26 cellular contexts compared by ENCODE assay signal in genomic region chr2:37282746-37283145, GRCh38. TPM values are rescaled to one million over a fixed set of nuclear protein-coding genes. Genes with fewer than 3 reads are reported as not detected.
A peak's percentile ranks its signal among the peaks of the same experiment; 100 is the strongest.
DNase-seq lines count a peak whose midpoint lies in the region; ATAC-seq, FAIRE-seq and TF ChIP-seq lines count a peak whose summit lies in the region.
"Had no signal": no experiment of that assay in that cellular context is flagged by ENCODE, and none has a peak within 500 bp of the region (broad histone marks: within the 10 kb centered on the region; RNA-seq: fewer than 3 reads in every experiment).

No MANE protein-coding gene starts in this region.

- TF ChIP-seq RAD21 in A549 (conservative IDR thresholded peaks at IDR 0.05 in 1 of 2, IDR thresholded peaks at IDR 0.05 in 1 of 2) (no peak), GM12878 (IDR thresholded peaks at IDR 0.05; ENCODE audit: insufficient read depth, low read depth, low read length) (no peak)

- no peak overlapping the region for H3K27ac ChIP-seq in A549
- no peak overlapping the region for H3K27ac ChIP-seq in GM12878 (ENCODE audit: control insufficient read depth, insufficient read depth)
- no peak overlapping the region for H3K27ac ChIP-seq in naive thymus-derived CD4-positive, alpha-beta T cell (ENCODE audit: low read depth, low read length)
- H3K27ac ChIP-seq: heart right ventricle, pancreas, right lobe of liver had no signal

- H3K9me3 ChIP-seq in A549 (no peaks in the 10 kb centered on the region), GM12878 (replicated peaks; ENCODE audit: control insufficient read depth, insufficient read depth, low read length) (no peaks in the 10 kb centered on the region; the same call in 2 of the 3 replicates)
- no peaks in the 10 kb centered on the region for H3K9me3 ChIP-seq in naive thymus-derived CD4-positive, alpha-beta T cell (ENCODE audit: control insufficient read depth in 2 of 3, low read length in 3 of 3)
- H3K9me3 ChIP-seq: heart right ventricle, pancreas, right lobe of liver had no signal

- peak; percentile 63 for FAIRE-seq in A549 (lab: Jason Lieb, UNC)
- peak; percentile 13 for FAIRE-seq in GM12878 (lab: Jason Lieb, UNC)
- FAIRE-seq: A204.1, kidney, pancreas, RCC 7860 had no signal

- no peaks in the 10 kb centered on the region for H3K27me3 Mint-ChIP-seq in glutamatergic neuron (ENCODE audit: unreplicated experiment)
- no peaks in the 10 kb centered on the region for H3K27me3 Mint-ChIP-seq in naive thymus-derived CD4-positive, alpha-beta T cell
- H3K27me3 Mint-ChIP-seq: activated CD8-positive, alpha-beta T cell treated with anti-CD3 and anti-CD28 coated beads for 36 hours; activated T-cell treated with anti-CD3 and anti-CD28 coated beads, Interleukin-2, amount 50 U/mL, for 24 hours; CD4-positive, CD25-positive, alpha-beta regulatory T cell; effector memory CD8-positive, alpha-beta T cell; naive thymus-derived CD8-positive, alpha-beta T cell had no signal

- H3K79me2 ChIP-seq in GM12878 (ENCODE audit: control insufficient read depth, insufficient read depth, low read length), result no peaks in the 10 kb centered on the region

- no peaks in the 10 kb centered on the region for H3K36me3 Mint-ChIP-seq in glutamatergic neuron (ENCODE audit: unreplicated experiment)
- H3K36me3 Mint-ChIP-seq in naive thymus-derived CD4-positive, alpha-beta T cell, result peaks cover 0 to 25% (median 13%) of the 10 kb centered on the region in 5 donors

- no TSS peak for BruUV-seq in GM12878 (replicated peaks; lab: Mats Ljungman, UMichigan)

- no peaks in the 10 kb centered on the region for H3K9me3 Mint-ChIP-seq in glutamatergic neuron (ENCODE audit: unreplicated experiment)
- no peaks in the 10 kb centered on the region for H3K9me3 Mint-ChIP-seq in naive thymus-derived CD4-positive, alpha-beta T cell
- H3K9me3 Mint-ChIP-seq: activated CD8-positive, alpha-beta T cell treated with anti-CD3 and anti-CD28 coated beads for 36 hours; activated T-cell treated with anti-CD3 and anti-CD28 coated beads, Interleukin-2, amount 50 U/mL, for 24 hours; CD4-positive, CD25-positive, alpha-beta regulatory T cell; effector memory CD8-positive, alpha-beta T cell; naive thymus-derived CD8-positive, alpha-beta T cell; stimulated activated effector memory CD8-positive, alpha-beta T cell treated with anti-CD3 and anti-CD28 coated beads, Interleukin-12 subunit alpha, Interleukin-12 subunit beta, amount 100 ng/mL, for 72 hours had no signal

- RAD21 ChIA-PET in GM12878 (lab: Charles Lee; ENCODE audit: unreplicated experiment), result interaction anchor here (1.5 kb wide), 1 partner anchor 114 kb away, joined by 5 read pairs; no protein-coding TSS in a partner anchor

- no peaks in the 10 kb centered on the region for H4K20me1 ChIP-seq in GM12878 (ENCODE audit: control insufficient read depth, insufficient read depth)

- no peaks in the 10 kb centered on the region; a peak in 1 of 4 replicates for H3K36me3 ChIP-seq in GM12878 (ENCODE audit: control insufficient read depth in 2 of 2, insufficient read depth in 2 of 2, low read length in 1 of 2)
- H3K36me3 ChIP-seq in naive thymus-derived CD4-positive, alpha-beta T cell (ENCODE audit: control insufficient read depth in 2 of 3, insufficient read depth in 3 of 3, low read length in 3 of 3), result peaks cover 4 to 26% (median 6%) of the 10 kb centered on the region in 3 experiments

- TF ChIP-seq POLR2A in A549 (IDR thresholded peaks at IDR 0.05; ENCODE audit: low read length), result no peak
- no peak for TF ChIP-seq POLR2A in GM12878 (IDR thresholded peaks at IDR 0.05; ENCODE audit: low read depth, low read length)

- POLR2A ChIA-PET in A549 (lab: Yijun Ruan, JAX), result no interaction called here
- POLR2A ChIA-PET in GM12878 (lab: Charles Lee), result no interaction called here
- POLR2A ChIA-PET in naive thymus-derived CD4-positive, alpha-beta T cell (lab: Charles Lee), result no interaction called here

- CTCF ChIA-PET in A549 (lab: Yijun Ruan, JAX), result interaction anchor here (2.4 kb wide), 1 partner anchor 11 kb away, joined by 8 read pairs; no protein-coding TSS in a partner anchor
- CTCF ChIA-PET in GM12878 (lab: Yijun Ruan, JAX), result interaction anchor here (0.9 kb wide), 1 partner anchor 111 kb away, joined by 3 read pairs; no protein-coding TSS in a partner anchor
- CTCF ChIA-PET in naive thymus-derived CD4-positive, alpha-beta T cell (lab: Charles Lee), result no interaction called here

- H3K9ac ChIP-seq in GM12878 (ENCODE audit: control insufficient read depth, insufficient read depth, low read length), result no peak overlapping the region

- H3K4me1 Mint-ChIP-seq in glutamatergic neuron (ENCODE audit: low read depth, unreplicated experiment), result no peaks in the 10 kb centered on the region
- no peaks in the 10 kb centered on the region for H3K4me1 Mint-ChIP-seq in naive thymus-derived CD4-positive, alpha-beta T cell
- H3K4me1 Mint-ChIP-seq: stimulated activated effector memory CD8-positive, alpha-beta T cell treated with anti-CD3 and anti-CD28 coated beads, Interleukin-12 subunit alpha, Interleukin-12 subunit beta, amount 100 ng/mL, for 72 hours had no signal

- ATAC-seq in A549, result peak in 1 of 2 experiments; percentile 13; a peak in 1 of 6 replicates
- ATAC-seq in GM12878, result no peak
- ATAC-seq in left colon, result no peak
- ATAC-seq in naive thymus-derived CD4-positive, alpha-beta T cell, result no peak
- ATAC-seq: activated CD8-positive, alpha-beta T cell treated with anti-CD3 and anti-CD28 coated beads for 36 hours; effector memory CD8-positive, alpha-beta T cell; heart right ventricle; naive thymus-derived CD8-positive, alpha-beta T cell; pancreas; right lobe of liver; stimulated activated effector memory CD8-positive, alpha-beta T cell treated with anti-CD3 and anti-CD28 coated beads, Interleukin-12 subunit alpha, Interleukin-12 subunit beta, amount 100 ng/mL, for 72 hours had no signal

- DNase-seq in A549 (ENCODE audit: low read depth in 1 of 2, low spot score in 1 of 2), result no peak
- peak; percentile 32 for DNase-seq in HCEC 1CT
- no peak for DNase-seq in GM12878 (ENCODE audit: low read depth, low spot score)
- DNase-seq in glutamatergic neuron, result no peak
- no peak for DNase-seq in left colon
- no peak for DNase-seq in NCI-H510A treated with DMSO at 0.1 percent for 48 hours (lab: John Stamatoyannopoulos, UW)
- no peak for DNase-seq in DMS53 treated with DMSO at 0.1 percent for 48 hours (lab: John Stamatoyannopoulos, UW; ENCODE audit: unreplicated experiment)
- no peak for DNase-seq in naive thymus-derived CD4-positive, alpha-beta T cell
- DNase-seq: activated CD4-positive, CD25-positive, alpha-beta regulatory T cell; activated CD8-positive, alpha-beta T cell treated with anti-CD3 and anti-CD28 coated beads for 36 hours; activated naive CD4-positive, alpha-beta T cell; activated T-cell treated with anti-CD3 and anti-CD28 coated beads, Interleukin-2, amount 50 U/mL, for 24 hours; CD4-positive, CD25-positive, alpha-beta regulatory T cell; DMS 273 treated with DMSO at 0.1 percent for 48 hours; effector memory CD8-positive, alpha-beta T cell; heart right ventricle; kidney; naive thymus-derived CD8-positive, alpha-beta T cell; NCI-H1105; NCI-H2029 treated with DMSO at 0.1 percent for 48 hours; NCI-H510A; pancreas; right lobe of liver had no signal

- in situ Hi-C loops in GM12878 (cut with MboI), result no loop called here

- no peak overlapping the region for H3K4me3 ChIP-seq in A549
- H3K4me3 ChIP-seq in GM12878, result no peak overlapping the region
- no peak overlapping the region for H3K4me3 ChIP-seq in naive thymus-derived CD4-positive, alpha-beta T cell (ENCODE audit: low read length)
- H3K4me3 ChIP-seq: heart right ventricle, pancreas, right lobe of liver had no signal

- TF ChIP-seq CTCF in A549 (IDR thresholded peaks at IDR 0.05) (no peak), GM12878 (IDR thresholded peaks at IDR 0.05 in 2 of 3, conservative IDR thresholded peaks at IDR 0.05 in 1 of 3; ENCODE audit: control insufficient read depth in 2 of 3, extremely low read depth in 1 of 3, insufficient read depth in 1 of 3, low read depth in 3 of 3, low read length in 3 of 3) (no peak), glutamatergic neuron (IDR thresholded peaks at IDR 0.05; ENCODE audit: partially characterized antibody, unreplicated experiment) (no peak)

- 99% methylated on average over 2 of the region's 2 CpGs for WGBS in A549 (ENCODE audit: missing lambda C conversion rate)
- WGBS in GM12878 (ENCODE audit: insufficient coverage, insufficient replicate concordance, low lambda C conversion rate, missing lambda C conversion rate), result 59% methylated on average over 2 of the region's 2 CpGs

- peak overlapping the region; percentile 7 for H3K27ac Mint-ChIP-seq in glutamatergic neuron (ENCODE audit: unreplicated experiment)
- H3K27ac Mint-ChIP-seq in naive thymus-derived CD4-positive, alpha-beta T cell, result peak overlapping the region in 1 of 9 donors; percentile 5
- H3K27ac Mint-ChIP-seq: activated CD8-positive, alpha-beta T cell treated with anti-CD3 and anti-CD28 coated beads for 36 hours; activated T-cell treated with anti-CD3 and anti-CD28 coated beads, Interleukin-2, amount 50 U/mL, for 24 hours; CD4-positive, CD25-positive, alpha-beta regulatory T cell; stimulated activated effector memory CD8-positive, alpha-beta T cell treated with anti-CD3 and anti-CD28 coated beads, Interleukin-12 subunit alpha, Interleukin-12 subunit beta, amount 100 ng/mL, for 72 hours had no signal

- SMC1A ChIA-PET in GM12878 (lab: Charles Lee; ENCODE audit: uncharacterized antibody, unreplicated experiment), result interaction anchor here (1.1 kb wide), 1 partner anchor 59 kb away, joined by 3 read pairs; no protein-coding TSS in a partner anchor

- intact Hi-C loops in GM12878 (cut with micrococcal nuclease; ENCODE audit: unreplicated experiment) (loop anchor here (1.0 to 10.0 kb wide), 2 partner anchors 114 to 552 kb away; no protein-coding TSS in a partner anchor), left colon (cut with DNase I, micrococcal nuclease) (no loop called here)
- intact Hi-C loops in naive thymus-derived CD4-positive, alpha-beta T cell (cut with micrococcal nuclease), result loop anchor here in 1 of 2 donors (10.0 kb wide), 1 partner anchor 552 kb away; no protein-coding TSS in a partner anchor

- H3K4me2 ChIP-seq in A549, result no peak overlapping the region
- H3K4me2 ChIP-seq in GM12878 (ENCODE audit: control insufficient read depth, insufficient read depth), result no peak overlapping the region

- H3K27me3 ChIP-seq in GM12878 (replicated peaks in 1 of 2; ENCODE audit: control insufficient read depth in 2 of 2, insufficient read depth in 2 of 2, low read length in 1 of 2), result no peaks in the 10 kb centered on the region; a peak in 1 of 4 replicates
- no peaks in the 10 kb centered on the region for H3K27me3 ChIP-seq in naive thymus-derived CD4-positive, alpha-beta T cell (ENCODE audit: control insufficient read depth in 2 of 2, insufficient read depth in 2 of 2, low read length in 2 of 2)
- H3K27me3 ChIP-seq: heart right ventricle, pancreas, right lobe of liver had no signal

- H3K4me3 Mint-ChIP-seq in glutamatergic neuron (ENCODE audit: unreplicated experiment), result no peak overlapping the region
- H3K4me3 Mint-ChIP-seq in naive thymus-derived CD4-positive, alpha-beta T cell, result no peak overlapping the region
- H3K4me3 Mint-ChIP-seq: activated CD8-positive, alpha-beta T cell treated with anti-CD3 and anti-CD28 coated beads for 36 hours; activated T-cell treated with anti-CD3 and anti-CD28 coated beads, Interleukin-2, amount 50 U/mL, for 24 hours; CD4-positive, CD25-positive, alpha-beta regulatory T cell; effector memory CD8-positive, alpha-beta T cell; naive thymus-derived CD8-positive, alpha-beta T cell; stimulated activated effector memory CD8-positive, alpha-beta T cell treated with anti-CD3 and anti-CD28 coated beads, Interleukin-12 subunit alpha, Interleukin-12 subunit beta, amount 100 ng/mL, for 72 hours had no signal

- no peak overlapping the region for H2AFZ ChIP-seq in GM12878 (ENCODE audit: control insufficient read depth, low read depth, low read length)

- H3K4me1 ChIP-seq in A549, result peaks cover 11% of the 10 kb centered on the region; the same call in 2 of the 3 replicates
- no peaks in the 10 kb centered on the region for H3K4me1 ChIP-seq in GM12878 (ENCODE audit: control insufficient read depth, insufficient read depth, low read length)
- H3K4me1 ChIP-seq in naive thymus-derived CD4-positive, alpha-beta T cell (ENCODE audit: control insufficient read depth in 2 of 2, insufficient read depth in 2 of 2, low read length in 2 of 2), result no peaks in the 10 kb centered on the region
- H3K4me1 ChIP-seq: pancreas, right lobe of liver had no signal

- TF ChIP-seq EP300 in A549 (IDR thresholded peaks at IDR 0.05) (no peak), GM12878 (IDR thresholded peaks at IDR 0.05; ENCODE audit: borderline replicate concordance in 1 of 2, control insufficient read depth in 1 of 2, low read depth in 2 of 2, low read length in 2 of 2) (no peak)

RNA-seq across cellular contexts. Expression of gene PRKD3, which starts 41.9 kb away (rescaled TPM):
- 26.9 and 28.9 TPM in 2 replicates for polyA plus RNA-seq in A549 (2011; rRNA removed)
- 5.2 and 6.6 TPM in 2 replicates for polyA plus RNA-seq in A549 (2012; cell fraction: cytosol; rRNA removed)
- polyA plus RNA-seq in A549 (2012; cell fraction: nucleus; rRNA removed), result 3.6 and 5.1 TPM in 2 replicates
- 16.1 to 18.2 TPM (median 16.6 TPM) in 3 replicates for polyA plus RNA-seq in A549 (2017; fragmentation: RNase III; extraction: RNeasy Plus Mini Kit Qiagen cat#74134 plus additional on column Dnase treatment)
- polyA minus RNA-seq in A549 (2011; rRNA and poly(A)+ RNA removed), result 19.1 and 22.3 TPM in 2 replicates
- 38.5 and 48.5 TPM in 2 replicates for total RNA-seq in GM12878 (2013; cell fraction: nucleolus; rRNA removed)
- 9.0 and 11.4 TPM in 2 replicates for total RNA-seq in GM12878 (2014; rRNA removed)
- 12.0 and 13.7 TPM in 2 replicates for total RNA-seq in GM12878 (2014; rRNA removed; fragmentation: Illumina TruSeq; extraction: Trizol)
- 10.4 and 14.9 TPM in 2 replicates for total RNA-seq in GM12878 (2021)
- 6.8 TPM for polyA plus RNA-seq in GM12878 (2011; ENCODE audit: low read depth)
- polyA plus RNA-seq in GM12878 (2011; rRNA removed), result 8.2 and 10.8 TPM in 2 replicates
- 4.5 and 5.0 TPM in 2 replicates for polyA plus RNA-seq in GM12878 (2011; cell fraction: cytosol; rRNA removed)
- polyA plus RNA-seq in GM12878 (2011; cell fraction: nucleus; rRNA removed), result 5.8 and 7.1 TPM in 2 replicates
- polyA plus RNA-seq in GM12878 (2012), result 9.5 and 10.6 TPM in 2 replicates
- polyA plus RNA-seq in GM12878 (2014; fragmentation: Illumina TruSeq; extraction: Trizol), result 11.1 and 14.2 TPM in 2 replicates
- polyA plus RNA-seq in GM12878 (2014; fragmentation: Nextera tagmentation; extraction: Ambion mirVana), result 1 to 10 TPM; 3.3 to 3.7 TPM
- polyA plus RNA-seq in GM12878 (2014; rRNA removed), result 6.1 and 7.5 TPM in 2 replicates
- 1 to 10 TPM; 6.5 to 7.4 TPM for polyA plus RNA-seq in GM12878 (2016; fragmentation: Nextera tagmentation; extraction: Ambion mirVana)
- 11.2 and 11.4 TPM in 2 replicates for polyA minus RNA-seq in GM12878 (2011; rRNA and poly(A)+ RNA removed)
- polyA minus RNA-seq in GM12878 (2011; cell fraction: cytosol; rRNA and poly(A)+ RNA removed), result 5.3 and 7.6 TPM in 2 replicates
- polyA minus RNA-seq in GM12878 (2011; cell fraction: nucleus; rRNA and poly(A)+ RNA removed), result 5.7 and 9.8 TPM in 2 replicates
- 47.9 TPM for total RNA-seq in glutamatergic neuron (ENCODE audit: unreplicated experiment)
- total RNA-seq in left colon, result 10 to 100 TPM; 16.8 to 23.5 TPM
- 10 to 100 TPM; 12.8 to 47.3 (median 46.4) TPM for total RNA-seq in naive thymus-derived CD4-positive, alpha-beta T cell
- 10 to 100 TPM; 31.5 to 37.4 TPM for polyA plus RNA-seq in naive thymus-derived CD4-positive, alpha-beta T cell

RNA-seq across cellular contexts. Expression of gene NDUFAF7, which starts 51.3 kb away (rescaled TPM):
- polyA plus RNA-seq in A549 (2011; rRNA removed) (40.2 and 48.0 TPM in 2 replicates), A549 (2017; fragmentation: RNase III; extraction: RNeasy Plus Mini Kit Qiagen cat#74134 plus additional on column Dnase treatment) (28.8 to 29.3 TPM (median 29.0 TPM) in 3 replicates), GM12878 (2011; rRNA removed) (39.5 and 57.4 TPM in 2 replicates), GM12878 (2014; fragmentation: Illumina TruSeq; extraction: Trizol) (26.6 and 31.2 TPM in 2 replicates), GM12878 (2014; fragmentation: Nextera tagmentation; extraction: Ambion mirVana) (10 to 100 TPM; 18.3 to 25.0 TPM), GM12878 (2014; rRNA removed) (21.2 and 30.0 TPM in 2 replicates), GM12878 (2016; fragmentation: Nextera tagmentation; extraction: Ambion mirVana) (10 to 100 TPM; 23.2 to 23.6 TPM)
- 17.1 and 18.6 TPM in 2 replicates for polyA plus RNA-seq in A549 (2012; cell fraction: cytosol; rRNA removed)
- 21.7 and 31.2 TPM in 2 replicates for polyA plus RNA-seq in A549 (2012; cell fraction: nucleus; rRNA removed)
- polyA minus RNA-seq in A549 (2011; rRNA and poly(A)+ RNA removed), result 19.2 and 21.3 TPM in 2 replicates
- total RNA-seq in GM12878 (2013; cell fraction: nucleolus; rRNA removed), result 50.1 and 55.2 TPM in 2 replicates
- total RNA-seq in GM12878 (2014; rRNA removed) (16.6 and 22.0 TPM in 2 replicates), GM12878 (2014; rRNA removed; fragmentation: Illumina TruSeq; extraction: Trizol) (25.3 and 26.6 TPM in 2 replicates), GM12878 (2021) (17.1 and 21.1 TPM in 2 replicates), glutamatergic neuron (ENCODE audit: unreplicated experiment) (25.1 TPM), left colon (10 to 100 TPM; 11.4 to 12.3 TPM)
- polyA plus RNA-seq in GM12878 (2011; ENCODE audit: low read depth), result 14.5 TPM
- 20.7 and 26.2 TPM in 2 replicates for polyA plus RNA-seq in GM12878 (2011; cell fraction: cytosol; rRNA removed)
- polyA plus RNA-seq in GM12878 (2011; cell fraction: nucleus; rRNA removed), result 61.1 and 71.0 TPM in 2 replicates
- 15.2 and 16.1 TPM in 2 replicates for polyA plus RNA-seq in GM12878 (2012)
- 18.0 and 20.8 TPM in 2 replicates for polyA minus RNA-seq in GM12878 (2011; rRNA and poly(A)+ RNA removed)
- polyA minus RNA-seq in GM12878 (2011; cell fraction: cytosol; rRNA and poly(A)+ RNA removed), result 6.2 and 6.9 TPM in 2 replicates
- polyA minus RNA-seq in GM12878 (2011; cell fraction: nucleus; rRNA and poly(A)+ RNA removed), result 11.5 and 13.9 TPM in 2 replicates
- total RNA-seq in naive thymus-derived CD4-positive, alpha-beta T cell, result 10 to 100 TPM; 21.6 to 38.2 (median 28.5) TPM
- polyA plus RNA-seq in naive thymus-derived CD4-positive, alpha-beta T cell, result 10 to 100 TPM in 1 of 2 donors, 1 to 10 TPM in 1; 9.5 to 11.7 TPM

RNA-seq across cellular contexts. Expression of gene CEBPZ, which starts 51.4 kb away (rescaled TPM):
- polyA plus RNA-seq in A549 (2011; rRNA removed), result 44.1 and 70.9 TPM in 2 replicates
- 9.2 and 13.1 TPM in 2 replicates for polyA plus RNA-seq in A549 (2012; cell fraction: cytosol; rRNA removed)
- polyA plus RNA-seq in A549 (2012; cell fraction: nucleus; rRNA removed), result 4.9 and 6.8 TPM in 2 replicates
- 71.5 to 74.0 TPM (median 72.7 TPM) in 3 replicates for polyA plus RNA-seq in A549 (2017; fragmentation: RNase III; extraction: RNeasy Plus Mini Kit Qiagen cat#74134 plus additional on column Dnase treatment)
- 19.5 and 22.3 TPM in 2 replicates for polyA minus RNA-seq in A549 (2011; rRNA and poly(A)+ RNA removed)
- total RNA-seq in GM12878 (2013; cell fraction: nucleolus; rRNA removed), result 63.8 and 68.2 TPM in 2 replicates
- total RNA-seq in GM12878 (2014; rRNA removed), result 38.0 and 46.3 TPM in 2 replicates
- total RNA-seq in GM12878 (2014; rRNA removed; fragmentation: Illumina TruSeq; extraction: Trizol), result 77.3 and 89.2 TPM in 2 replicates
- total RNA-seq in GM12878 (2021), result 57.6 and 62.0 TPM in 2 replicates
- polyA plus RNA-seq in GM12878 (2011; ENCODE audit: low read depth), result 30.7 TPM
- polyA plus RNA-seq in GM12878 (2011; rRNA removed), result 29.4 and 48.4 TPM in 2 replicates
- 7.6 and 8.6 TPM in 2 replicates for polyA plus RNA-seq in GM12878 (2011; cell fraction: cytosol; rRNA removed)
- polyA plus RNA-seq in GM12878 (2011; cell fraction: nucleus; rRNA removed), result 14.6 and 20.9 TPM in 2 replicates
- polyA plus RNA-seq in GM12878 (2012), result 37.7 and 42.8 TPM in 2 replicates
- 60.1 and 76.4 TPM in 2 replicates for polyA plus RNA-seq in GM12878 (2014; fragmentation: Illumina TruSeq; extraction: Trizol)
- 10 to 100 TPM; 38.2 to 69.6 TPM for polyA plus RNA-seq in GM12878 (2014; fragmentation: Nextera tagmentation; extraction: Ambion mirVana)
- 33.0 and 36.1 TPM in 2 replicates for polyA plus RNA-seq in GM12878 (2014; rRNA removed)
- 10 to 100 TPM; 43.2 to 55.7 TPM for polyA plus RNA-seq in GM12878 (2016; fragmentation: Nextera tagmentation; extraction: Ambion mirVana)
- 20.3 and 30.2 TPM in 2 replicates for polyA minus RNA-seq in GM12878 (2011; rRNA and poly(A)+ RNA removed)
- 9.1 and 13.0 TPM in 2 replicates for polyA minus RNA-seq in GM12878 (2011; cell fraction: cytosol; rRNA and poly(A)+ RNA removed)
- polyA minus RNA-seq in GM12878 (2011; cell fraction: nucleus; rRNA and poly(A)+ RNA removed), result 17.2 and 18.6 TPM in 2 replicates
- 41.1 TPM for total RNA-seq in glutamatergic neuron (ENCODE audit: unreplicated experiment)
- 10 to 100 TPM; 36.9 to 40.0 TPM for total RNA-seq in left colon
- total RNA-seq in naive thymus-derived CD4-positive, alpha-beta T cell, result 10 to 100 TPM; 40.4 to 67.6 (median 56.4) TPM
- polyA plus RNA-seq in naive thymus-derived CD4-positive, alpha-beta T cell, result 10 to 100 TPM; 27.1 to 32.5 TPM
